Comparison of ENCODE assay signal across 26 cellular contexts in genomic region chr20:10576411-10576810, GRCh38.
A peak's percentile ranks its signal among the peaks of the same experiment; 100 is the strongest.
DNase-seq lines count a peak whose midpoint lies in the region; ATAC-seq, FAIRE-seq and TF ChIP-seq lines count a peak whose summit lies in the region.
"Had no signal": no experiment of that assay in that cellular context is flagged by ENCODE, and none has a peak within 500 bp of the region (broad histone marks: within the 10 kb centered on the region; RNA-seq: fewer than 3 reads in every experiment).

No MANE protein-coding gene starts in this region.

- H3K4me3 ChIP-seq in A549 = no peak overlapping the region
- no peak overlapping the region for H3K4me3 ChIP-seq in ascending aorta
- H3K4me3 ChIP-seq in osteoblast (ENCODE audit: insufficient read depth, low read length) = no peak overlapping the region
- H3K4me3 ChIP-seq: Peyer's patch, SJCRH30 had no signal

- FAIRE-seq in A549 (lab: Jason Lieb, UNC) = peak; percentile 68
- FAIRE-seq: G401.6, GM12892 had no signal

- H3K9me3 ChIP-seq in A549 = no peaks in the 10 kb centered on the region
- no peaks in the 10 kb centered on the region for H3K9me3 ChIP-seq in ascending aorta
- no peaks in the 10 kb centered on the region for H3K9me3 ChIP-seq in osteoblast (ENCODE audit: low read depth, low read length)
- H3K9me3 ChIP-seq: Peyer's patch, SJCRH30 had no signal

- H3K36me3 Mint-ChIP-seq in activated naive CD8-positive, alpha-beta T cell treated with anti-CD3 and anti-CD28 coated beads for 36 hours = peaks cover 16% of the 10 kb centered on the region

- H3K9me3 Mint-ChIP-seq in activated naive CD8-positive, alpha-beta T cell treated with anti-CD3 and anti-CD28 coated beads for 36 hours = no peaks in the 10 kb centered on the region
- H3K9me3 Mint-ChIP-seq: CD8-positive, alpha-beta memory T cell had no signal

- H3K27me3 Mint-ChIP-seq in activated naive CD8-positive, alpha-beta T cell treated with anti-CD3 and anti-CD28 coated beads for 36 hours = no peaks in the 10 kb centered on the region
- H3K27me3 Mint-ChIP-seq: CD8-positive, alpha-beta memory T cell had no signal

- peaks cover 17% of the 10 kb centered on the region for H3K4me1 Mint-ChIP-seq in activated naive CD8-positive, alpha-beta T cell treated with anti-CD3 and anti-CD28 coated beads for 36 hours

- no peaks in the 10 kb centered on the region for H3K36me3 ChIP-seq in ascending aorta
- H3K36me3 ChIP-seq in osteoblast (ENCODE audit: insufficient read depth, low read length) = no peaks in the 10 kb centered on the region
- H3K36me3 ChIP-seq: Peyer's patch, SJCRH30 had no signal

- CTCF ChIA-PET in A549 (lab: Yijun Ruan, JAX) = interaction anchor here (0.7 to 3.4 kb wide), 5 partner anchors 11 to 486 kb away, joined by 3 to 16 read pairs (median 3); no protein-coding TSS in a partner anchor

- no peak overlapping the region for H2AFZ ChIP-seq in osteoblast (ENCODE audit: low read length)

- no peak for TF ChIP-seq RAD21 in A549 (conservative IDR thresholded peaks at IDR 0.05 in 1 of 2, IDR thresholded peaks at IDR 0.05 in 1 of 2)

- no peaks in the 10 kb centered on the region for H4K20me1 ChIP-seq in osteoblast (ENCODE audit: insufficient read depth, low read length)

- no peak for ATAC-seq in A549
- ATAC-seq: HCT116 had no signal

- WGBS in A549 (ENCODE audit: missing lambda C conversion rate) = 94% methylated on average over 1 of the region's 1 CpG

- H3K4me3 Mint-ChIP-seq in activated naive CD8-positive, alpha-beta T cell treated with anti-CD3 and anti-CD28 coated beads for 36 hours = no peak overlapping the region
- H3K4me3 Mint-ChIP-seq: CD8-positive, alpha-beta memory T cell had no signal

- DNase-seq in A549 (ENCODE audit: low read depth in 1 of 2, low spot score in 1 of 2) (no peak), ascending aorta (ENCODE audit: low spot score in 2 of 2) (no peak), fibroblast of gingiva (ENCODE audit: low read depth) (peak; percentile 62), osteoblast (ENCODE audit: insufficient read length, low spot score, missing footprints) (no peak), ecto neural progenitor cell (ENCODE audit: low spot score) (no peak), Kasumi-1 (lab: John Stamatoyannopoulos, UW) (no peak)
- no peak for DNase-seq in stimulated activated CD8-positive, alpha-beta memory T cell treated with anti-CD3 and anti-CD28 coated beads, Interleukin-4, amount 100 ng/mL, for 48 hours
- DNase-seq in activated naive CD8-positive, alpha-beta T cell treated with anti-CD3 and anti-CD28 coated beads for 36 hours = no peak
- DNase-seq: Calu3; CD8-positive, alpha-beta memory T cell; DMS153; GOT3; IMR-90; NCI-H1694; NCI-H2081; NCI-H2171; NCI-H345; NCI-H524; NCI-H82; Peyer's patch; SJCRH30 had no signal

- peaks cover 42% of the 10 kb centered on the region for H3K4me1 ChIP-seq in A549
- H3K4me1 ChIP-seq in ascending aorta = peaks cover 4 to 42% of the 10 kb centered on the region in 2 donors
- H3K4me1 ChIP-seq in osteoblast (ENCODE audit: insufficient read depth, low read length) = peaks cover 36% of the 10 kb centered on the region
- H3K4me1 ChIP-seq: Peyer's patch had no signal

- TF ChIP-seq EP300 in A549 (IDR thresholded peaks at IDR 0.05) = no peak

- no peaks in the 10 kb centered on the region for H3K79me2 ChIP-seq in osteoblast (ENCODE audit: insufficient read depth, low read length)

- POLR2A ChIA-PET in A549 (lab: Yijun Ruan, JAX) = no interaction called here

- H3K27ac ChIP-seq in A549 = no peak overlapping the region
- H3K27ac ChIP-seq in ascending aorta = peak overlapping the region; percentile 67 to 80
- peak overlapping the region; percentile 39 for H3K27ac ChIP-seq in osteoblast (ENCODE audit: low read depth, low read length)
- H3K27ac ChIP-seq: 22Rv1, C4-2B, Peyer's patch, SJCRH30 had no signal

- H3K27ac Mint-ChIP-seq in activated naive CD8-positive, alpha-beta T cell treated with anti-CD3 and anti-CD28 coated beads for 36 hours = no peak overlapping the region
- H3K27ac Mint-ChIP-seq: CD8-positive, alpha-beta memory T cell had no signal

- no peak for TF ChIP-seq POLR2A in A549 (IDR thresholded peaks at IDR 0.05; ENCODE audit: low read length)

- H3K4me2 ChIP-seq in A549 (no peak overlapping the region), osteoblast (ENCODE audit: insufficient read depth, low read length) (no peak overlapping the region)

- H3K27me3 ChIP-seq in ascending aorta (no peaks in the 10 kb centered on the region), osteoblast (ENCODE audit: insufficient read depth, low read length) (no peaks in the 10 kb centered on the region)
- H3K27me3 ChIP-seq: Peyer's patch, SJCRH30 had no signal

- TF ChIP-seq CTCF in A549 (IDR thresholded peaks at IDR 0.05) (no peak), ascending aorta (IDR thresholded peaks at IDR 0.05) (no peak), osteoblast (IDR thresholded peaks at IDR 0.05; ENCODE audit: extremely low read depth, low read depth, low read length) (no peak)

- intact Hi-C loops in ascending aorta (cut with DNase I) = no loop called here

TF ChIP-seq in A549, 52 proteins besides CTCF, POLR2A, EP300 and RAD21:
- TF ChIP-seq JUN (IDR thresholded peaks at IDR 0.05) (no peak), SREBF2 (IDR thresholded peaks at IDR 0.05) (no peak), RNF2 (IDR thresholded peaks at IDR 0.05; ENCODE audit: borderline replicate concordance, low read depth) (no peak), KDM1A (IDR thresholded peaks at IDR 0.05; ENCODE audit: low read depth) (no peak), JUNB (IDR thresholded peaks at IDR 0.05) (no peak), CBX2 (IDR thresholded peaks at IDR 0.05; ENCODE audit: borderline replicate concordance, low read depth) (no peak), ZFP36 (IDR thresholded peaks at IDR 0.05; ENCODE audit: borderline replicate concordance, partially characterized antibody) (no peak)

Comparison
In these comparisons a context has a peak if more than half of its experiments do, and no peak if none do; other contexts are left out.
1. H3K27ac ChIP-seq: peak in ascending aorta (2 of 2) and osteoblast (single experiment); none in A549 (0 of 2).